20 cellular contexts compared by ENCODE assay signal in genomic region chr19:7262470-7262869, GRCh38.
"Had no signal": no experiment of that assay in that cellular context is flagged by ENCODE, and none has a peak within 500 bp of the region (broad histone marks: within the 10 kb centered on the region; RNA-seq: fewer than 3 reads in every experiment).

No MANE protein-coding gene starts in this region.

- H3K27ac ChIP-seq: neutrophil, pancreas had no signal

- H3K36me3 ChIP-seq: neutrophil had no signal

- H3K27me3 ChIP-seq: heart right ventricle, neutrophil, pancreas had no signal

- H3K9me3 Mint-ChIP-seq: activated naive CD4-positive, alpha-beta T cell treated with anti-CD3 and anti-CD28 coated beads, Interleukin-2, amount 50 U/mL, for 72 hours; activated T-helper 1 cell treated with anti-CD3 and anti-CD28 coated beads, Interleukin-12 subunit alpha, Interleukin-12 subunit beta, Interleukin-2, Interleukin-4 antibody, amounts not matched to agents 30 ng/mL and 10 ng/mL and 1 ng/mL, durations not matched to agents 14 hours and 24 hours and 36 hours; type B pancreatic cell had no signal

- H3K4me1 Mint-ChIP-seq: activated CD4-positive, alpha-beta T cell treated with anti-CD3 and anti-CD28 coated beads for 36 hours; immature natural killer cell had no signal

- H3K27me3 Mint-ChIP-seq: activated CD4-positive, alpha-beta T cell treated with anti-CD3 and anti-CD28 coated beads for 36 hours; type B pancreatic cell had no signal

- H3K9me3 ChIP-seq: neutrophil, pancreas had no signal

- H3K27ac Mint-ChIP-seq: activated CD4-positive, alpha-beta T cell treated with anti-CD3 and anti-CD28 coated beads for 36 hours; activated T-helper 1 cell treated with anti-CD3 and anti-CD28 coated beads, Interleukin-12 subunit alpha, Interleukin-12 subunit beta, Interleukin-2, Interleukin-4 antibody, amounts not matched to agents 30 ng/mL and 10 ng/mL and 1 ng/mL, durations not matched to agents 14 hours and 24 hours and 36 hours; immature natural killer cell; type B pancreatic cell had no signal

- DNase-seq: activated CD4-positive, alpha-beta T cell treated with anti-CD3 and anti-CD28 coated beads for 36 hours; activated CD4-positive, alpha-beta T cell treated with anti-CD3 and anti-CD28 coated beads, Interleukin-2, amount 50 U/mL, for 48 hours; activated gamma-delta T cell treated with Interleukin-2 at 50 U/mL for 16 hours; activated T-cell treated with anti-CD3 and anti-CD28 coated beads for 4 hours; cortex of kidney; effector CD4-positive, alpha-beta T cell; heart right ventricle; immature natural killer cell; kidney glomerular epithelial cell; mesenchymal stem cell; naive thymus-derived CD4-positive, alpha-beta T cell; pancreas; stimulated activated CD4-positive, alpha-beta T cell treated with anti-CD3 and anti-CD28 coated beads, Interleukin-12 subunit alpha, Interleukin-12 subunit beta, amount 100 ng/mL, for 4 hours; stimulated activated CD4-positive, alpha-beta T cell treated with anti-CD3 and anti-CD28 coated beads, Interleukin-1b, Interleukin-23, amount 100 ng/mL, for 48 hours; stimulated activated naive CD4-positive, alpha-beta T cell treated with Interleukin-2 at 50 U/mL for 16 hours; SW 1271 had no signal

- H3K4me3 Mint-ChIP-seq: activated CD4-positive, alpha-beta T cell treated with anti-CD3 and anti-CD28 coated beads for 36 hours; activated T-helper 1 cell treated with anti-CD3 and anti-CD28 coated beads, Interleukin-12 subunit alpha, Interleukin-12 subunit beta, Interleukin-2, Interleukin-4 antibody, amounts not matched to agents 30 ng/mL and 10 ng/mL and 1 ng/mL, durations not matched to agents 14 hours and 24 hours and 36 hours; immature natural killer cell; naive thymus-derived CD4-positive, alpha-beta T cell; type B pancreatic cell had no signal

- H3K4me3 ChIP-seq: heart right ventricle, pancreas had no signal

- H3K36me3 Mint-ChIP-seq: activated naive CD4-positive, alpha-beta T cell treated with anti-CD3 and anti-CD28 coated beads, Interleukin-2, amount 50 U/mL, for 72 hours; immature natural killer cell had no signal
